In genomic region chr19:50629194-50629593, GRCh38 we compare ENCODE assay signal across 37 cellular contexts. TPM values are rescaled to one million over a fixed set of nuclear protein-coding genes. Genes with fewer than 3 reads are reported as not detected.
"Had no signal": no experiment of that assay in that cellular context is flagged by ENCODE, and none has a peak within 500 bp of the region (broad histone marks: within the 10 kb centered on the region; RNA-seq: fewer than 3 reads in every experiment).

No MANE protein-coding gene starts in this region.

- H3K27me3 Mint-ChIP-seq: activated CD4-positive, alpha-beta memory T cell treated with anti-CD3 and anti-CD28 coated beads, Interleukin-2, amount 10 ng/mL, durations not matched to agents 7 days and 5 days; activated CD4-positive, alpha-beta T cell treated with anti-CD3 and anti-CD28 coated beads, Interleukin-2, amount 10 ng/mL, durations not matched to agents 7 days and 5 days; activated CD8-positive, alpha-beta memory T cell treated with anti-CD3 and anti-CD28 coated beads, Interleukin-2, amount 10 ng/mL, durations not matched to agents 7 days and 5 days had no signal

- H3K4me1 Mint-ChIP-seq: activated CD4-positive, alpha-beta memory T cell treated with anti-CD3 and anti-CD28 coated beads, Interleukin-2, amount 10 ng/mL, durations not matched to agents 7 days and 5 days; activated CD4-positive, alpha-beta T cell treated with anti-CD3 and anti-CD28 coated beads for 36 hours; activated CD4-positive, alpha-beta T cell treated with anti-CD3 and anti-CD28 coated beads, Interleukin-2, amount 10 ng/mL, durations not matched to agents 7 days and 5 days; activated CD8-positive, alpha-beta memory T cell treated with anti-CD3 and anti-CD28 coated beads, Interleukin-2, amount 10 ng/mL, durations not matched to agents 7 days and 5 days; activated naive CD8-positive, alpha-beta T cell treated with anti-CD3 and anti-CD28 coated beads for 36 hours; T-cell; WTC11 had no signal

- ATAC-seq: activated CD4-positive, alpha-beta T cell treated with anti-CD3 and anti-CD28 coated beads for 36 hours; activated CD4-positive, CD25-positive, alpha-beta regulatory T cell treated with anti-CD3 and anti-CD28 coated beads, Interleukin-2, amount 50 U/mL, for 24 hours; activated CD8-positive, alpha-beta memory T cell treated with anti-CD3 and anti-CD28 coated beads, Interleukin-2, amount 10 ng/mL, durations not matched to agents 7 days and 5 days; activated CD8-positive, alpha-beta T cell treated with anti-CD3 and anti-CD28 coated beads, Interleukin-2, amount 10 ng/mL, durations not matched to agents 7 days and 5 days; activated naive CD4-positive, alpha-beta T cell treated with anti-CD3 and anti-CD28 coated beads, Interleukin-2, amount 50 U/mL, for 72 hours; body of pancreas; T-cell; WTC11 had no signal

- H3K27me3 ChIP-seq: adrenal gland, body of pancreas, brain microvascular endothelial cell had no signal

- H3K27ac ChIP-seq: adrenal gland, body of pancreas, brain microvascular endothelial cell, breast epithelium, WERI-Rb-1 had no signal

- DNase-seq: activated CD4-positive, alpha-beta memory T cell treated with anti-CD3 and anti-CD28 coated beads, Interleukin-2, amount 10 ng/mL, durations not matched to agents 7 days and 5 days; activated CD4-positive, alpha-beta T cell treated with anti-CD3 and anti-CD28 coated beads for 1 hour; activated CD4-positive, alpha-beta T cell treated with anti-CD3 and anti-CD28 coated beads for 36 hours; activated CD4-positive, alpha-beta T cell treated with anti-CD3 and anti-CD28 coated beads for 48 hours; activated CD4-positive, alpha-beta T cell treated with anti-CD3 and anti-CD28 coated beads, Interleukin-2, amount 10 ng/mL, durations not matched to agents 7 days and 5 days; activated CD4-positive, alpha-beta T cell treated with anti-CD3 and anti-CD28 coated beads, Interleukin-2, amount 50 U/mL, for 48 hours; activated CD4-positive, CD25-positive, alpha-beta regulatory T cell; activated CD8-positive, alpha-beta memory T cell treated with anti-CD3 and anti-CD28 coated beads for 24 hours; activated CD8-positive, alpha-beta memory T cell treated with anti-CD3 and anti-CD28 coated beads, Interleukin-2, amount 10 ng/mL, durations not matched to agents 7 days and 5 days; activated CD8-positive, alpha-beta memory T cell treated with anti-CD3 and anti-CD28 coated beads, Interleukin-2, amount 50 U/mL, for 48 hours; activated CD8-positive, alpha-beta T cell treated with anti-CD3 and anti-CD28 coated beads, Interleukin-2, amount 10 ng/mL, durations not matched to agents 7 days and 5 days; activated effector memory CD4-positive, alpha-beta T cell treated with Interleukin-2 at 50 U/mL for 16 hours; activated gamma-delta T cell; activated naive CD4-positive, alpha-beta T cell treated with anti-CD3 and anti-CD28 coated beads for 36 hours; activated naive CD4-positive, alpha-beta T cell treated with anti-CD3 and anti-CD28 coated beads, Interleukin-2, amount 50 U/mL, for 16 hours; activated naive CD8-positive, alpha-beta T cell treated with anti-CD3 and anti-CD28 coated beads for 36 hours; activated T-cell treated with anti-CD3 and anti-CD28 coated beads, Interleukin-2, amount 50 U/mL, for 24 hours; activated T-cell treated with anti-CD3 and anti-CD28 coated beads, Interleukin-2, amount 50 U/mL, for 48 hours; adrenal gland; amniotic stem cell; body of pancreas; brain microvascular endothelial cell; central memory CD4-positive, alpha-beta T cell; T-cell; T-helper 2 cell; T-helper 9 cell; WERI-Rb-1 had no signal

- H3K9me3 ChIP-seq: adrenal gland had no signal

- H3K4me3 ChIP-seq: adrenal gland, body of pancreas, breast epithelium had no signal

- H3K4me1 ChIP-seq: adrenal gland, body of pancreas, breast epithelium had no signal

- H3K4me3 Mint-ChIP-seq: activated CD4-positive, alpha-beta memory T cell treated with anti-CD3 and anti-CD28 coated beads, Interleukin-2, amount 10 ng/mL, durations not matched to agents 7 days and 5 days; activated CD4-positive, alpha-beta T cell treated with anti-CD3 and anti-CD28 coated beads for 36 hours; activated CD4-positive, alpha-beta T cell treated with anti-CD3 and anti-CD28 coated beads, Interleukin-2, amount 10 ng/mL, durations not matched to agents 7 days and 5 days; activated CD8-positive, alpha-beta memory T cell treated with anti-CD3 and anti-CD28 coated beads, Interleukin-2, amount 10 ng/mL, durations not matched to agents 7 days and 5 days; activated CD8-positive, alpha-beta T cell treated with anti-CD3 and anti-CD28 coated beads, Interleukin-2, amount 10 ng/mL, durations not matched to agents 7 days and 5 days; activated naive CD4-positive, alpha-beta T cell treated with anti-CD3 and anti-CD28 coated beads for 36 hours; activated naive CD8-positive, alpha-beta T cell treated with anti-CD3 and anti-CD28 coated beads for 36 hours; activated T-cell treated with anti-CD3 and anti-CD28 coated beads, Interleukin-2, amount 50 U/mL, for 24 hours; T-cell; T-helper 2 cell treated with Interferon-gamma antibody and Interleukin-4, amounts not matched to agents 5 μg/mL and 100 μg/mL, for 36 hours; WTC11 had no signal

- H3K36me3 ChIP-seq: adrenal gland, brain microvascular endothelial cell, breast epithelium, WERI-Rb-1 had no signal

- H3K27ac Mint-ChIP-seq: activated CD4-positive, alpha-beta memory T cell treated with anti-CD3 and anti-CD28 coated beads, Interleukin-2, amount 10 ng/mL, durations not matched to agents 7 days and 5 days; activated CD4-positive, alpha-beta T cell treated with anti-CD3 and anti-CD28 coated beads for 36 hours; activated CD4-positive, alpha-beta T cell treated with anti-CD3 and anti-CD28 coated beads, Interleukin-2, amount 10 ng/mL, durations not matched to agents 7 days and 5 days; activated CD8-positive, alpha-beta memory T cell treated with anti-CD3 and anti-CD28 coated beads, Interleukin-2, amount 10 ng/mL, durations not matched to agents 7 days and 5 days; activated CD8-positive, alpha-beta T cell treated with anti-CD3 and anti-CD28 coated beads, Interleukin-2, amount 10 ng/mL, durations not matched to agents 7 days and 5 days; activated naive CD4-positive, alpha-beta T cell treated with anti-CD3 and anti-CD28 coated beads for 36 hours; activated naive CD4-positive, alpha-beta T cell treated with anti-CD3 and anti-CD28 coated beads, Interleukin-2, amount 50 U/mL, for 72 hours; activated naive CD8-positive, alpha-beta T cell treated with anti-CD3 and anti-CD28 coated beads for 36 hours; activated T-cell treated with anti-CD3 and anti-CD28 coated beads, Interleukin-2, amount 50 U/mL, for 24 hours; activated T-helper 2 cell treated with anti-CD3 and anti-CD28 coated beads, Interferon-gamma antibody, Interleukin-2, Interleukin-4, amounts not matched to agents 10 μg/mL and 5 μg/mL and 100 μg/mL, durations not matched to agents 14 hours and 24 hours and 36 hours; T-cell; T-helper 2 cell treated with Interferon-gamma antibody and Interleukin-4, amounts not matched to agents 5 μg/mL and 100 μg/mL, for 36 hours; WTC11 had no signal

RNA-seq across cellular contexts. Expression of gene SYT3, which starts 10.5 kb away (rescaled TPM):
- total RNA-seq: activated CD4-positive, alpha-beta memory T cell treated with anti-CD3 and anti-CD28 coated beads, Interleukin-2, amount 10 ng/mL, durations not matched to agents 7 days and 5 days; activated CD4-positive, alpha-beta T cell treated with anti-CD3 and anti-CD28 coated beads, Interleukin-2, amount 10 ng/mL, durations not matched to agents 7 days and 5 days; activated CD8-positive, alpha-beta memory T cell treated with anti-CD3 and anti-CD28 coated beads, Interleukin-2, amount 10 ng/mL, durations not matched to agents 7 days and 5 days; activated CD8-positive, alpha-beta T cell treated with anti-CD3 and anti-CD28 coated beads, Interleukin-2, amount 10 ng/mL, durations not matched to agents 7 days and 5 days; activated naive CD4-positive, alpha-beta T cell treated with anti-CD3 and anti-CD28 coated beads for 36 hours; activated T-helper 2 cell treated with anti-CD3 and anti-CD28 coated beads, Interferon-gamma antibody, Interleukin-2, Interleukin-4, amounts not matched to agents 10 μg/mL and 5 μg/mL and 100 μg/mL, durations not matched to agents 14 hours and 24 hours and 36 hours; astrocyte; cardiac septum; T-helper 1 cell treated with Interleukin-12 subunit alpha and Interleukin-12 subunit beta and Interleukin-4 antibody, amounts not matched to agents 30 ng/mL and 1 ng/mL, for 36 hours had no signal
- polyA plus RNA-seq: aorta had no signal

RNA-seq across cellular contexts. Expression of gene C19orf81, which starts 20.1 kb away (rescaled TPM):
- total RNA-seq: activated CD4-positive, alpha-beta memory T cell treated with anti-CD3 and anti-CD28 coated beads, Interleukin-2, amount 10 ng/mL, durations not matched to agents 7 days and 5 days; activated CD4-positive, alpha-beta T cell treated with anti-CD3 and anti-CD28 coated beads, Interleukin-2, amount 10 ng/mL, durations not matched to agents 7 days and 5 days; activated CD8-positive, alpha-beta T cell treated with anti-CD3 and anti-CD28 coated beads, Interleukin-2, amount 10 ng/mL, durations not matched to agents 7 days and 5 days; activated T-helper 2 cell treated with anti-CD3 and anti-CD28 coated beads, Interferon-gamma antibody, Interleukin-2, Interleukin-4, amounts not matched to agents 10 μg/mL and 5 μg/mL and 100 μg/mL, durations not matched to agents 14 hours and 24 hours and 36 hours; aorta; astrocyte; body of pancreas; breast epithelium; T-helper 1 cell treated with Interleukin-12 subunit alpha and Interleukin-12 subunit beta and Interleukin-4 antibody, amounts not matched to agents 30 ng/mL and 1 ng/mL, for 36 hours had no signal
- polyA plus RNA-seq: aorta had no signal
